In genomic region chr5:41068169-41068568, GRCh38 we compare ENCODE assay signal across 19 cellular contexts. TPM values are rescaled to one million over a fixed set of nuclear protein-coding genes. Genes with fewer than 3 reads are reported as not detected.
DNase-seq lines count a peak whose midpoint lies in the region; ATAC-seq and TF ChIP-seq lines count a peak whose summit lies in the region.
"Had no signal": no experiment of that assay in that cellular context is flagged by ENCODE, and none has a peak within 500 bp of the region (broad histone marks: within the 10 kb centered on the region; RNA-seq: fewer than 3 reads in every experiment).

No MANE protein-coding gene starts in this region.

- H3K9me3 ChIP-seq in right atrium auricular region (no peaks in the 10 kb centered on the region), fibroblast of lung (ENCODE audit: control insufficient read depth, insufficient read depth, low read depth, low read length) (no peaks in the 10 kb centered on the region)

- H4K20me1 ChIP-seq in fibroblast of lung (ENCODE audit: control insufficient read depth, extremely low read depth, insufficient read depth, low read length), result no peaks in the 10 kb centered on the region

- H3K27ac ChIP-seq in right atrium auricular region (no peak overlapping the region), fibroblast of lung (ENCODE audit: insufficient read depth, low read length) (no peak overlapping the region)

- no peak overlapping the region for H3K9ac ChIP-seq in fibroblast of lung (ENCODE audit: insufficient read depth, low read length)

- H3K27me3 Mint-ChIP-seq in mesothelial cell of epicardium (ENCODE audit: low read depth), result peaks cover 8% of the 10 kb centered on the region
- H3K27me3 Mint-ChIP-seq in activated CD4-positive, alpha-beta T cell treated with anti-CD3 and anti-CD28 coated beads for 36 hours, result no peaks in the 10 kb centered on the region
- H3K27me3 Mint-ChIP-seq: activated CD8-positive, alpha-beta memory T cell treated with anti-CD3 and anti-CD28 coated beads, Interleukin-2, amount 10 ng/mL, durations not matched to agents 7 days and 5 days; CD4-positive, alpha-beta T cell had no signal

- no peak for TF ChIP-seq CTCF in right atrium auricular region (IDR thresholded peaks at IDR 0.05)
- TF ChIP-seq CTCF in fibroblast of lung (conservative IDR thresholded peaks at IDR 0.05 in 1 of 2, IDR thresholded peaks at IDR 0.05 in 1 of 2; ENCODE audit: low read depth in 1 of 2, low read length in 2 of 2), result no peak
- TF ChIP-seq CTCF in mesothelial cell of epicardium (IDR thresholded peaks at IDR 0.05; ENCODE audit: unreplicated experiment), result no peak

- H3K36me3 ChIP-seq in right atrium auricular region, result no peaks in the 10 kb centered on the region
- H3K36me3 ChIP-seq in fibroblast of lung (ENCODE audit: control insufficient read depth, insufficient read depth, low read length), result no peaks in the 10 kb centered on the region

- H3K4me3 ChIP-seq in right atrium auricular region (no peak overlapping the region), fibroblast of lung (replicated peaks in 1 of 4; ENCODE audit: control extremely low read depth in 1 of 4, insufficient read depth in 1 of 4, low read depth in 3 of 4, low read length in 4 of 4) (no peak overlapping the region)

- DNase-seq in Right ventricle myocardium inferior (ENCODE audit: missing footprints), result no peak
- no peak for DNase-seq in right atrium auricular region (ENCODE audit: low spot score)
- DNase-seq in NCI-H446 treated with DMSO at 0.1 percent for 48 hours (lab: John Stamatoyannopoulos, UW), result peak; percentile 66
- peak; percentile 9 to 21 for DNase-seq in fibroblast of lung (ENCODE audit: low read depth in 2 of 2)
- DNase-seq in mesothelial cell of epicardium (ENCODE audit: low spot score in 2 of 2, unreplicated experiment in 2 of 2), result no peak
- DNase-seq in activated CD4-positive, alpha-beta T cell treated with anti-CD3 and anti-CD28 coated beads for 36 hours, result no peak
- no peak for DNase-seq in dermis blood vessel endothelial cell
- no peak for DNase-seq in KG1 (lab: John Stamatoyannopoulos, UW)
- DNase-seq: activated CD4-positive, alpha-beta T cell treated with anti-CD3 and anti-CD28 coated beads for 1 hour; activated CD8-positive, alpha-beta memory T cell treated with anti-CD3 and anti-CD28 coated beads, Interleukin-2, amount 10 ng/mL, durations not matched to agents 7 days and 5 days; CD4-positive, alpha-beta T cell; DND-41; HFFc6; MV-4-11; nucleus accumbens; retina had no signal

- H3K9me3 Mint-ChIP-seq in mesothelial cell of epicardium, result peaks cover 5% of the 10 kb centered on the region
- no peaks in the 10 kb centered on the region for H3K9me3 Mint-ChIP-seq in activated CD4-positive, alpha-beta T cell treated with anti-CD3 and anti-CD28 coated beads for 36 hours (ENCODE audit: low read depth)
- H3K9me3 Mint-ChIP-seq: HFFc6 had no signal

- H3K79me2 ChIP-seq in fibroblast of lung (ENCODE audit: control insufficient read depth, insufficient read depth, low read length), result no peaks in the 10 kb centered on the region

- no peaks in the 10 kb centered on the region for H3K4me1 Mint-ChIP-seq in mesothelial cell of epicardium
- H3K4me1 Mint-ChIP-seq in activated CD4-positive, alpha-beta T cell treated with anti-CD3 and anti-CD28 coated beads for 36 hours, result peaks cover 2% of the 10 kb centered on the region

- ATAC-seq in Right ventricle myocardium inferior, result peak; percentile 30
- ATAC-seq in activated CD4-positive, alpha-beta T cell treated with anti-CD3 and anti-CD28 coated beads for 36 hours, result no peak
- ATAC-seq: activated CD8-positive, alpha-beta memory T cell treated with anti-CD3 and anti-CD28 coated beads, Interleukin-2, amount 10 ng/mL, durations not matched to agents 7 days and 5 days had no signal

- CTCF ChIA-PET in activated CD4-positive, alpha-beta T cell treated with anti-CD3 and anti-CD28 coated beads for 36 hours (lab: Charles Lee), result no interaction called here

- intact Hi-C loops in Right ventricle myocardium inferior (cut with DNase I), result no loop called here
- intact Hi-C loops in activated CD4-positive, alpha-beta T cell treated with anti-CD3 and anti-CD28 coated beads for 36 hours (cut with DNase I, micrococcal nuclease), result no loop called here

- H3K27me3 ChIP-seq in right atrium auricular region (no peaks in the 10 kb centered on the region), fibroblast of lung (ENCODE audit: control insufficient read depth, insufficient read depth, low read length) (no peaks in the 10 kb centered on the region)

- H3K4me3 Mint-ChIP-seq in mesothelial cell of epicardium, result no peak overlapping the region
- no peak overlapping the region for H3K4me3 Mint-ChIP-seq in activated CD4-positive, alpha-beta T cell treated with anti-CD3 and anti-CD28 coated beads for 36 hours
- H3K4me3 Mint-ChIP-seq: activated CD8-positive, alpha-beta memory T cell treated with anti-CD3 and anti-CD28 coated beads, Interleukin-2, amount 10 ng/mL, durations not matched to agents 7 days and 5 days; CD4-positive, alpha-beta T cell; HFFc6 had no signal

- no peaks in the 10 kb centered on the region for H3K36me3 Mint-ChIP-seq in mesothelial cell of epicardium
- H3K36me3 Mint-ChIP-seq in activated CD4-positive, alpha-beta T cell treated with anti-CD3 and anti-CD28 coated beads for 36 hours (ENCODE audit: low read depth), result no peaks in the 10 kb centered on the region
- H3K36me3 Mint-ChIP-seq: activated CD8-positive, alpha-beta memory T cell treated with anti-CD3 and anti-CD28 coated beads, Interleukin-2, amount 10 ng/mL, durations not matched to agents 7 days and 5 days had no signal

- H2AFZ ChIP-seq in fibroblast of lung (ENCODE audit: low read length), result no peak overlapping the region

- H3K4me1 ChIP-seq in right atrium auricular region (peaks cover 0 to 4% of the 10 kb centered on the region in 2 donors), fibroblast of lung (ENCODE audit: control insufficient read depth, extremely low read depth, insufficient read depth, low read length) (no peaks in the 10 kb centered on the region)

- POLR2A ChIA-PET in activated CD4-positive, alpha-beta T cell treated with anti-CD3 and anti-CD28 coated beads for 36 hours (lab: Charles Lee), result no interaction called here

- no peak overlapping the region for H3K27ac Mint-ChIP-seq in mesothelial cell of epicardium
- H3K27ac Mint-ChIP-seq in activated CD4-positive, alpha-beta T cell treated with anti-CD3 and anti-CD28 coated beads for 36 hours, result no peak overlapping the region
- H3K27ac Mint-ChIP-seq: activated CD8-positive, alpha-beta memory T cell treated with anti-CD3 and anti-CD28 coated beads, Interleukin-2, amount 10 ng/mL, durations not matched to agents 7 days and 5 days; CD4-positive, alpha-beta T cell; HFFc6 had no signal

- no peak overlapping the region for H3K4me2 ChIP-seq in fibroblast of lung (ENCODE audit: extremely low read depth, insufficient read depth, low read length)

RNA-seq across cellular contexts. Expression of gene MROH2B, which starts 3.0 kb away (rescaled TPM):
- not detected for total RNA-seq in Right ventricle myocardium inferior
- total RNA-seq in right atrium auricular region, result under 1 TPM in 1 of 2 donors, not detected in 1; 0.15 TPM
- total RNA-seq in fibroblast of lung, result not detected in 2 replicates
- not detected in 2 replicates for polyA plus RNA-seq in fibroblast of lung
- polyA plus RNA-seq in fibroblast of lung (2012), result not detected in 2 replicates
- not detected in 2 replicates for polyA minus RNA-seq in fibroblast of lung (ENCODE audit: low replicate concordance)
- not detected in 3 replicates for total RNA-seq in mesothelial cell of epicardium
- total RNA-seq in activated CD4-positive, alpha-beta T cell treated with anti-CD3 and anti-CD28 coated beads for 36 hours, result not detected
- total RNA-seq in dermis blood vessel endothelial cell, result not detected in 2 replicates
- total RNA-seq: activated CD8-positive, alpha-beta memory T cell treated with anti-CD3 and anti-CD28 coated beads, Interleukin-2, amount 10 ng/mL, durations not matched to agents 7 days and 5 days; bronchial epithelial cell; CD4-positive, alpha-beta T cell; epithelial cell of proximal tubule; HFFc6; temporal lobe had no signal

Comparison
In these comparisons a context has a peak if more than half of its experiments do, and no peak if none do; other contexts are left out.
1. DNase-seq: peak in NCI-H446 treated with DMSO at 0.1 percent for 48 hours (single experiment) and fibroblast of lung (2 of 2); none in Right ventricle myocardium inferior (single experiment), right atrium auricular region (single experiment), mesothelial cell of epicardium (0 of 2), activated CD4-positive, alpha-beta T cell treated with anti-CD3 and anti-CD28 coated beads for 36 hours (single experiment), dermis blood vessel endothelial cell (single experiment) and KG1 (single experiment).